Comparison of ENCODE assay signal across 8 cellular contexts in genomic region chr9:98425079-98425478, GRCh38.
"Had no signal": no experiment of that assay in that cellular context is flagged by ENCODE, and none has a peak within 500 bp of the region (broad histone marks: within the 10 kb centered on the region; RNA-seq: fewer than 3 reads in every experiment).

No MANE protein-coding gene starts in this region.

- FAIRE-seq: G401.6, GM12878, GM12891, GM12892, GM18507, GM19239 had no signal

- H3K4me3 ChIP-seq: GM12878 had no signal

- DNase-seq: GDM1, GF-D8 had no signal

- ATAC-seq: GM12878 had no signal
